ENCODE assay signal across 1 cellular context in genomic region chr6:136564170-136564569, GRCh38.
TF ChIP-seq lines count a peak whose summit lies in the region.

No MANE protein-coding gene starts in this region.

TF ChIP-seq in K562, 482 proteins besides CTCF, POLR2A, EP300 and RAD21:
- TF ChIP-seq CBX5 (IDR thresholded peaks at IDR 0.05; ENCODE audit: borderline replicate concordance, low read depth): no peak
- TF ChIP-seq ZNF57 (CRISPR knock-in tag; IDR thresholded peaks at IDR 0.05): 0 out of 2 replicates have a peak, but pooled peaks have one; percentile 52
- TF ChIP-seq, protein P1, sequence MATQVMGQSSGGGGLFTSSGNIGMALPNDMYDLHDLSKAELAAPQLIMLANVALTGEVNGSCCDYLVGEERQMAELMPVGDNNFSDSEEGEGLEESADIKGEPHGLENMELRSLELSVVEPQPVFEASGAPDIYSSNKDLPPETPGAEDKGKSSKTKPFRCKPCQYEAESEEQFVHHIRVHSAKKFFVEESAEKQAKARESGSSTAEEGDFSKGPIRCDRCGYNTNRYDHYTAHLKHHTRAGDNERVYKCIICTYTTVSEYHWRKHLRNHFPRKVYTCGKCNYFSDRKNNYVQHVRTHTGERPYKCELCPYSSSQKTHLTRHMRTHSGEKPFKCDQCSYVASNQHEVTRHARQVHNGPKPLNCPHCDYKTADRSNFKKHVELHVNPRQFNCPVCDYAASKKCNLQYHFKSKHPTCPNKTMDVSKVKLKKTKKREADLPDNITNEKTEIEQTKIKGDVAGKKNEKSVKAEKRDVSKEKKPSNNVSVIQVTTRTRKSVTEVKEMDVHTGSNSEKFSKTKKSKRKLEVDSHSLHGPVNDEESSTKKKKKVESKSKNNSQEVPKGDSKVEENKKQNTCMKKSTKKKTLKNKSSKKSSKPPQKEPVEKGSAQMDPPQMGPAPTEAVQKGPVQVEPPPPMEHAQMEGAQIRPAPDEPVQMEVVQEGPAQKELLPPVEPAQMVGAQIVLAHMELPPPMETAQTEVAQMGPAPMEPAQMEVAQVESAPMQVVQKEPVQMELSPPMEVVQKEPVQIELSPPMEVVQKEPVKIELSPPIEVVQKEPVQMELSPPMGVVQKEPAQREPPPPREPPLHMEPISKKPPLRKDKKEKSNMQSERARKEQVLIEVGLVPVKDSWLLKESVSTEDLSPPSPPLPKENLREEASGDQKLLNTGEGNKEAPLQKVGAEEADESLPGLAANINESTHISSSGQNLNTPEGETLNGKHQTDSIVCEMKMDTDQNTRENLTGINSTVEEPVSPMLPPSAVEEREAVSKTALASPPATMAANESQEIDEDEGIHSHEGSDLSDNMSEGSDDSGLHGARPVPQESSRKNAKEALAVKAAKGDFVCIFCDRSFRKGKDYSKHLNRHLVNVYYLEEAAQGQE (CRISPR knock-in tag; IDR thresholded peaks at IDR 0.05; ENCODE audit: low read depth): 0 out of 2 replicates have a peak, but pooled peaks have one; percentile 40
- no peak for TF ChIP-seq PRPF4 (IDR thresholded peaks at IDR 0.05; ENCODE audit: insufficient read depth, low read depth, low read length, poor library complexity, severe bottlenecking)
- peak; percentile 50; the same call in 1 of the 2 replicates for TF ChIP-seq ZNF589 (CRISPR knock-in tag; IDR thresholded peaks at IDR 0.05; ENCODE audit: low read depth)
- peak; percentile 77; the same call in 1 of the 2 replicates for TF ChIP-seq OTX1 (CRISPR knock-in tag; IDR thresholded peaks at IDR 0.05)
- peak; percentile 56; the same call in 1 of the 2 replicates for TF ChIP-seq ELF4 (CRISPR knock-in tag; IDR thresholded peaks at IDR 0.05)
- peak; percentile 80; the same call in 1 of the 2 replicates for TF ChIP-seq HBP1 (CRISPR knock-in tag; IDR thresholded peaks at IDR 0.05)
- no peak for TF ChIP-seq PTRF (tag; IDR thresholded peaks at IDR 0.05)
